13 cellular contexts compared by ENCODE assay signal in the genomic region with DNA sequence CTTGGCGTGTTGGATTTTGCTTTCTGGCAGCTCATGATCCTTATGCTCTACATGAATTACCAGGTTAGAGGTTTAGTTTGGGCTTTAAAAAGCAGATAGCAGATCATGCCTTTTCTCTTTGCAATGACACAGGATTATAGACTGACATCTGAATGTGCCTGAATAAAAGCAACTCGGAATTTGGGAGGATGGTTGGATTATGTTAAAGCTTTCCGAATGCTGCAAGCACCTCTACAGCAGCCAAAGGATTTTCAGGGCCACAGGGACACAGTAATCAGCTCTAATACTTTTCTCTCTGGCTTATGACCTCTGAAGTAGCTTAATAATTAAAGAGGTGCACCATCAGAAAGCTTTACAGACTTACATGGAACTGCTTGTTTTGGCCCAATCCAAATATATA.
DNase-seq lines count a peak whose midpoint lies in the region; ATAC-seq and TF ChIP-seq lines count a peak whose summit lies in the region.
"Had no signal": no experiment of that assay in that cellular context is flagged by ENCODE, and none has a peak within 500 bp of the region (broad histone marks: within the 10 kb centered on the region; RNA-seq: fewer than 3 reads in every experiment).

No MANE protein-coding gene starts in this region.

- H3K4me3 Mint-ChIP-seq in nephron = no peak overlapping the region
- no peak overlapping the region for H3K4me3 Mint-ChIP-seq in activated CD4-positive, alpha-beta memory T cell treated with anti-CD3 and anti-CD28 coated beads for 36 hours
- H3K4me3 Mint-ChIP-seq: H9 had no signal

- ATAC-seq in GM21360 (IDR thresholded peaks at IDR 0.05; ENCODE audit: unreplicated experiment) (no peak), heart left ventricle (no peak)

- DNase-seq in D341Med (ENCODE audit: low spot score) = peak; percentile 39
- peak; percentile 71 for DNase-seq in NCI-H82 treated with DMSO at 0.1 percent for 48 hours (lab: John Stamatoyannopoulos, UW; ENCODE audit: unreplicated experiment)
- no peak for DNase-seq in activated CD4-positive, alpha-beta memory T cell treated with anti-CD3 and anti-CD28 coated beads for 36 hours
- DNase-seq in heart left ventricle = no peak
- DNase-seq: AML-193, DMS79, GOT3, H9 had no signal

- H3K9me3 Mint-ChIP-seq in nephron = no peaks in the 10 kb centered on the region
- H3K9me3 Mint-ChIP-seq in activated CD4-positive, alpha-beta memory T cell treated with anti-CD3 and anti-CD28 coated beads for 36 hours = no peaks in the 10 kb centered on the region
- H3K9me3 Mint-ChIP-seq: H9 had no signal

- H3K4me1 Mint-ChIP-seq in nephron = peaks cover 22% of the 10 kb centered on the region
- H3K4me1 Mint-ChIP-seq in activated CD4-positive, alpha-beta memory T cell treated with anti-CD3 and anti-CD28 coated beads for 36 hours (ENCODE audit: low read depth) = peaks cover 21% of the 10 kb centered on the region

- no peak overlapping the region for H3K4me3 ChIP-seq in skeletal muscle satellite cell (ENCODE audit: low read length)
- no peak overlapping the region for H3K4me3 ChIP-seq in heart left ventricle
- H3K4me3 ChIP-seq: BLaER1 had no signal

- TF ChIP-seq POLR2A in heart left ventricle (IDR thresholded peaks at IDR 0.05) = no peak

- WGBS in heart left ventricle, 4 donors = 85 to 99% (median 92%) methylated on average over 3 of the region's 3 CpGs

- H3K36me3 Mint-ChIP-seq in nephron (ENCODE audit: low read depth) = no peaks in the 10 kb centered on the region
- no peaks in the 10 kb centered on the region for H3K36me3 Mint-ChIP-seq in activated CD4-positive, alpha-beta memory T cell treated with anti-CD3 and anti-CD28 coated beads for 36 hours

- peak overlapping the region; percentile 13 for H3K9ac ChIP-seq in skeletal muscle satellite cell (ENCODE audit: low read depth, low read length)
- H3K9ac ChIP-seq: BLaER1 had no signal

- no peak overlapping the region for H3K27ac ChIP-seq in heart left ventricle
- H3K27ac ChIP-seq: 22Rv1, BLaER1 had no signal

- H3K27ac Mint-ChIP-seq in nephron = peak overlapping the region; percentile 4 to 80 (median 54)
- H3K27ac Mint-ChIP-seq in activated CD4-positive, alpha-beta memory T cell treated with anti-CD3 and anti-CD28 coated beads for 36 hours = no peak overlapping the region
- H3K27ac Mint-ChIP-seq: H9 had no signal

- TF ChIP-seq CTCF in nephron (IDR thresholded peaks at IDR 0.05; ENCODE audit: unreplicated experiment in 3 of 3) (no peak), heart left ventricle (IDR thresholded peaks at IDR 0.05) (no peak)

- peaks cover 8% of the 10 kb centered on the region for H3K4me1 ChIP-seq in skeletal muscle satellite cell (ENCODE audit: control insufficient read depth, insufficient read depth, low read length)
- peaks cover 0 to 11% (median 0%) of the 10 kb centered on the region in 12 donors for H3K4me1 ChIP-seq in heart left ventricle
- H3K4me1 ChIP-seq: BLaER1 had no signal

- H3K27me3 ChIP-seq in skeletal muscle satellite cell (ENCODE audit: control insufficient read depth, insufficient read depth, low read length) = no peaks in the 10 kb centered on the region
- no peaks in the 10 kb centered on the region for H3K27me3 ChIP-seq in heart left ventricle
- H3K27me3 ChIP-seq: BLaER1 had no signal

- CTCF ChIA-PET in activated CD4-positive, alpha-beta memory T cell treated with anti-CD3 and anti-CD28 coated beads for 36 hours (lab: Charles Lee) = no interaction called here

- intact Hi-C loops in activated CD4-positive, alpha-beta memory T cell treated with anti-CD3 and anti-CD28 coated beads for 36 hours (cut with micrococcal nuclease) = no loop called here
- intact Hi-C loops in heart left ventricle (cut with DNase I) = no loop called here

- no peak overlapping the region for H3K4me2 ChIP-seq in skeletal muscle satellite cell (ENCODE audit: low read length)
- H3K4me2 ChIP-seq: BLaER1 had no signal

- POLR2A ChIA-PET in activated CD4-positive, alpha-beta memory T cell treated with anti-CD3 and anti-CD28 coated beads for 36 hours (lab: Charles Lee) = no interaction called here

- no peaks in the 10 kb centered on the region for H3K27me3 Mint-ChIP-seq in nephron (ENCODE audit: low read depth)
- H3K27me3 Mint-ChIP-seq in activated CD4-positive, alpha-beta memory T cell treated with anti-CD3 and anti-CD28 coated beads for 36 hours = no peaks in the 10 kb centered on the region

- no peaks in the 10 kb centered on the region for H3K9me3 ChIP-seq in skeletal muscle satellite cell (replicated peaks; ENCODE audit: low read length)
- no peaks in the 10 kb centered on the region for H3K9me3 ChIP-seq in heart left ventricle
- H3K9me3 ChIP-seq: BLaER1 had no signal

- H3K36me3 ChIP-seq in skeletal muscle satellite cell (ENCODE audit: insufficient read depth, low read length) = no peaks in the 10 kb centered on the region
- H3K36me3 ChIP-seq in heart left ventricle = no peaks in the 10 kb centered on the region
- H3K36me3 ChIP-seq: BLaER1 had no signal

Comparison
In these comparisons a context has a peak if more than half of its experiments do, and no peak if none do; other contexts are left out.
1. DNase-seq: peak in D341Med (single experiment) and NCI-H82 treated with DMSO at 0.1 percent for 48 hours (single experiment); none in activated CD4-positive, alpha-beta memory T cell treated with anti-CD3 and anti-CD28 coated beads for 36 hours (single experiment) and heart left ventricle (0 of 5).